In genomic region chr12:93572712-93573551, GRCh38 we compare ENCODE assay signal across 8 cellular contexts. TPM values are rescaled to one million over a fixed set of nuclear protein-coding genes. Genes with fewer than 3 reads are reported as not detected.
A peak's percentile ranks its signal among the peaks of the same experiment; 100 is the strongest.
DNase-seq lines count a peak whose midpoint lies in the region; ATAC-seq and TF ChIP-seq lines count a peak whose summit lies in the region.

No MANE protein-coding gene starts in this region.

- POLR2A ChIA-PET in IMR-90 (lab: Charles Lee; ENCODE audit: unreplicated experiment) = no interaction called here

- TF ChIP-seq POLR2A in IMR-90 (IDR thresholded peaks at IDR 0.05; ENCODE audit: low read depth, low read length) = no peak
- TF ChIP-seq POLR2A in gastrocnemius medialis (IDR thresholded peaks at IDR 0.05) = no peak

- H3K56ac ChIP-seq in IMR-90 (ENCODE audit: extremely low read depth, insufficient read depth, low read length) = peak overlapping the region; percentile 42; the same call in 1 of the 2 replicates

- peaks cover 9 to 42% of the 10 kb centered on the region in 2 experiments for H3K79me1 ChIP-seq in IMR-90 (ENCODE audit: low read depth in 1 of 2, low read length in 2 of 2)

- TF ChIP-seq CTCF in AG09309 (IDR thresholded peaks at IDR 0.05; ENCODE audit: control insufficient read depth, insufficient read depth, low read depth, low read length, missing control alignments) = no peak
- TF ChIP-seq CTCF in IMR-90 (conservative IDR thresholded peaks at IDR 0.05; ENCODE audit: low read depth, low read length) = no peak
- no peak for TF ChIP-seq CTCF in gastrocnemius medialis (IDR thresholded peaks at IDR 0.05 in 4 of 5, conservative IDR thresholded peaks at IDR 0.05 in 1 of 5)

- peak overlapping the region; percentile 83 for H2BK120ac ChIP-seq in IMR-90 (ENCODE audit: low read depth, low read length)

- no peak for DNase-seq in AG09309 (ENCODE audit: low read depth)
- DNase-seq in IMR-90 = peak; percentile 23
- peak; percentile 40 for DNase-seq in activated naive CD8-positive, alpha-beta T cell treated with anti-CD3 and anti-CD28 coated beads, Interleukin-2, amount 50 U/mL, for 24 hours
- DNase-seq in iPS DF 6.9 (ENCODE audit: low read depth, low spot score) = no peak
- DNase-seq in gastrocnemius medialis = no peak
- DNase-seq in NCI-H1694 (lab: John Stamatoyannopoulos, UW) = no peak
- no peak for DNase-seq in 8988T
- DNase-seq in NOMO-1 treated with dmso at 0.1 percent for 144 hours (lab: John Stamatoyannopoulos, UW; ENCODE audit: unreplicated experiment) = no peak

- WGBS in IMR-90 (ENCODE audit: extremely low coverage in 2 of 2, insufficient read length in 1 of 2), 2 experiments = 8% methylated on average over 51 of the region's 75 CpGs; no CpG with 5 or more reads in 1 of the 2 experiments
- no CpG with 5 or more reads among the region's 75 CpGs for WGBS in iPS DF 6.9 (ENCODE audit: insufficient coverage, insufficient read length)

- H3K27me3 ChIP-seq in IMR-90 (ENCODE audit: control insufficient read depth, insufficient read depth, low read length) (no peaks in the 10 kb centered on the region), iPS DF 6.9 (ENCODE audit: control insufficient read depth, insufficient read depth, low read length) (peaks cover 8% of the 10 kb centered on the region; the same call in 1 of the 2 replicates), gastrocnemius medialis (peaks cover 11 to 28% (median 18%) of the 10 kb centered on the region in 3 donors)

- CTCF ChIA-PET in IMR-90 (lab: Yijun Ruan, JAX) = interaction anchor here (0.6 to 0.8 kb wide), 6 partner anchors 15 to 578 kb away, joined by 3 to 4 read pairs (median 3); no protein-coding TSS in a partner anchor

- H3K9me3 ChIP-seq in IMR-90 (ENCODE audit: control insufficient read depth, insufficient read depth, low read length) = no peaks in the 10 kb centered on the region
- no peaks in the 10 kb centered on the region for H3K9me3 ChIP-seq in iPS DF 6.9 (ENCODE audit: control insufficient read depth, insufficient read depth, low read length)
- no peaks in the 10 kb centered on the region for H3K9me3 ChIP-seq in gastrocnemius medialis

- peak overlapping the region; percentile 75 for H3K9ac ChIP-seq in IMR-90 (ENCODE audit: low read depth, low read length)

- H3K36me3 ChIP-seq in IMR-90 (ENCODE audit: control insufficient read depth, insufficient read depth, low read length) (no peaks in the 10 kb centered on the region; the same call in 1 of the 2 replicates), iPS DF 6.9 (ENCODE audit: control insufficient read depth, insufficient read depth, low read length) (no peaks in the 10 kb centered on the region), gastrocnemius medialis (no peaks in the 10 kb centered on the region)

- H2AK9ac ChIP-seq in IMR-90 (replicated peaks; ENCODE audit: low read depth, low read length, poor library complexity) = peak overlapping the region; percentile 88

- peak overlapping the region; percentile 78 for H3K27ac Mint-ChIP-seq in activated naive CD8-positive, alpha-beta T cell treated with anti-CD3 and anti-CD28 coated beads, Interleukin-2, amount 50 U/mL, for 24 hours

- dilution Hi-C loops in IMR-90 (cut with HindIII; ENCODE audit: low sequenced_read_pairs, unreplicated experiment) = no loop called here

- peak overlapping the region; percentile 80 for H3K4me3 Mint-ChIP-seq in activated naive CD8-positive, alpha-beta T cell treated with anti-CD3 and anti-CD28 coated beads, Interleukin-2, amount 50 U/mL, for 24 hours

- in situ Hi-C loops in IMR-90 (cut with MboI; ENCODE audit: low sequenced_read_pairs) = loop anchor here (10.0 kb wide), 1 partner anchor 412 kb away; no protein-coding TSS in a partner anchor
- in situ Hi-C loops in gastrocnemius medialis (cut with MboI; ENCODE audit: low sequenced_read_pairs in 4 of 4) = loop anchor here in 3 of 4 donors (10.0 to 25.0 kb wide), 3 partner anchors 102 to 414 kb away; partner anchors contain the start of gene CRADD (in 2 of the 3)

- peak overlapping the region; percentile 96 for H3K14ac ChIP-seq in IMR-90 (replicated peaks; ENCODE audit: low read depth, low read length)

- H4K91ac ChIP-seq in IMR-90 (ENCODE audit: insufficient read depth, low read depth, low read length) = peak overlapping the region; percentile 48

- peaks cover 14% of the 10 kb centered on the region; the same call in 1 of the 2 replicates for H4K20me1 ChIP-seq in IMR-90 (ENCODE audit: insufficient read depth, low read length)

- peak overlapping the region; percentile 21; the same call in 1 of the 2 replicates for H4K5ac ChIP-seq in IMR-90 (ENCODE audit: low read depth, low read length)

- H3K9me3 Mint-ChIP-seq in activated naive CD8-positive, alpha-beta T cell treated with anti-CD3 and anti-CD28 coated beads, Interleukin-2, amount 50 U/mL, for 24 hours = no peaks in the 10 kb centered on the region

- intact Hi-C loops in IMR-90 (cut with micrococcal nuclease) (loop anchor here (5.0 to 10.0 kb wide), 2 partner anchors 104 to 322 kb away; partner anchors contain the start of gene CRADD), gastrocnemius medialis (cut with DNase I; ENCODE audit: low total_unique reads) (loop anchor here (10.0 kb wide), 1 partner anchor 502 kb away; no protein-coding TSS in a partner anchor)

- peak overlapping the region; percentile 49; the same call in 2 of the 3 replicates for H2BK15ac ChIP-seq in IMR-90 (ENCODE audit: low read depth, low read length)

- H3K27ac ChIP-seq in IMR-90 (ENCODE audit: insufficient read depth, low read length) (peak overlapping the region; percentile 65), iPS DF 6.9 (ENCODE audit: low read length) (no peak overlapping the region), gastrocnemius medialis (peak overlapping the region; percentile 76 to 89 (median 83))

- peak overlapping the region; percentile 92 for H3K4ac ChIP-seq in IMR-90 (ENCODE audit: low read depth, low read length)

- peaks cover 17% of the 10 kb centered on the region for H3K36me3 Mint-ChIP-seq in activated naive CD8-positive, alpha-beta T cell treated with anti-CD3 and anti-CD28 coated beads, Interleukin-2, amount 50 U/mL, for 24 hours (ENCODE audit: low read depth)

- peak overlapping the region; percentile 26 to 81; a peak in 3 of 4 replicates for H4K8ac ChIP-seq in IMR-90 (ENCODE audit: low read depth in 2 of 2, low read length in 2 of 2)

- peak overlapping the region; percentile 38 for H2AK5ac ChIP-seq in IMR-90 (ENCODE audit: low read depth, low read length)

- H3K4me1 ChIP-seq in IMR-90 (ENCODE audit: control insufficient read depth, insufficient read depth, low read length) (0 out of 2 replicates have a peak, but pooled peaks cover 2% of the 10 kb centered on the region), iPS DF 6.9 (ENCODE audit: control insufficient read depth, insufficient read depth, low read length) (no peaks in the 10 kb centered on the region; the same call in 1 of the 2 replicates), gastrocnemius medialis (peaks cover 5 to 28% of the 10 kb centered on the region in 2 donors)

- BruUV-seq in IMR-90 (replicated peaks; lab: Mats Ljungman, UMichigan) = no TSS peak

- peaks cover 24% of the 10 kb centered on the region for H3K27me3 Mint-ChIP-seq in activated naive CD8-positive, alpha-beta T cell treated with anti-CD3 and anti-CD28 coated beads, Interleukin-2, amount 50 U/mL, for 24 hours

- peak overlapping the region; percentile 63 for H2BK5ac ChIP-seq in IMR-90 (ENCODE audit: low read depth, low read length, poor library complexity, severe bottlenecking)

- peaks cover 33% of the 10 kb centered on the region for H3K4me1 Mint-ChIP-seq in activated naive CD8-positive, alpha-beta T cell treated with anti-CD3 and anti-CD28 coated beads, Interleukin-2, amount 50 U/mL, for 24 hours

- 0 out of 2 replicates have a peak overlapping the region, but pooled peaks have one; percentile 46 for H2BK20ac ChIP-seq in IMR-90 (ENCODE audit: low read depth, low read length)

- peak overlapping the region; percentile 10; the same call in 1 of the 2 replicates for H3K18ac ChIP-seq in IMR-90 (ENCODE audit: low read depth, low read length)

- no peaks in the 10 kb centered on the region; the same call in 1 of the 2 replicates for H3K9me1 ChIP-seq in IMR-90 (ENCODE audit: insufficient read depth, low read length)

- ATAC-seq in IMR-90 (ENCODE audit: low read depth) (no peak), gastrocnemius medialis (no peak)
- ATAC-seq in activated naive CD8-positive, alpha-beta T cell treated with anti-CD3 and anti-CD28 coated beads, Interleukin-2, amount 50 U/mL, for 24 hours = no peak

- peak overlapping the region; percentile 96 for H3K23ac ChIP-seq in IMR-90 (ENCODE audit: low read depth, low read length)

- H2AFZ ChIP-seq in IMR-90 (replicated peaks; ENCODE audit: low read length, poor library complexity) = peak overlapping the region; percentile 87

- H3K4me3 ChIP-seq in AG09309 (ENCODE audit: control insufficient read depth, low read depth, low read length) (peak overlapping the region; percentile 83), IMR-90 (ENCODE audit: insufficient read depth, low read depth, low read length) (peak overlapping the region; percentile 76), iPS DF 6.9 (ENCODE audit: low read length) (peak overlapping the region; percentile 62), gastrocnemius medialis (peak overlapping the region; percentile 77 to 96 (median 85))

- H3K4me2 ChIP-seq in IMR-90 (ENCODE audit: low read depth, low read length) = peak overlapping the region; percentile 77

- no peak for TF ChIP-seq RAD21 in IMR-90 (IDR thresholded peaks at IDR 0.05; ENCODE audit: low read length)

TF ChIP-seq in IMR-90, 13 proteins besides CTCF, POLR2A, EP300 and RAD21 (continues in another document):
- no peak for TF ChIP-seq USF2 (IDR thresholded peaks at IDR 0.05; ENCODE audit: low read depth, low read length)
- TF ChIP-seq SMC3 (IDR thresholded peaks at IDR 0.05; ENCODE audit: low read depth, low read length) = no peak
- no peak for TF ChIP-seq RFX5 (IDR thresholded peaks at IDR 0.05; ENCODE audit: low read depth, low read length)
- TF ChIP-seq CHD1 (IDR thresholded peaks at IDR 0.05; ENCODE audit: low read depth, low read length) = no peak
- TF ChIP-seq CEBPB (IDR thresholded peaks at IDR 0.05; ENCODE audit: low read depth, low read length) = no peak
- TF ChIP-seq MAFK (IDR thresholded peaks at IDR 0.05; ENCODE audit: low read depth, low read length) = no peak
- no peak for TF ChIP-seq MAZ (IDR thresholded peaks at IDR 0.05; ENCODE audit: borderline replicate concordance, low read depth, low read length)

RNA-seq across cellular contexts. Expression of gene SOCS2, which starts 0.5 kb away (rescaled TPM):
- total RNA-seq in IMR-90 (2012; rRNA removed) (12.0 and 19.4 TPM in 2 replicates), gastrocnemius medialis (10 to 100 TPM in 1 of 4 donors, 1 to 10 TPM in 3; 4.3 to 14.9 (median 5.3) TPM)
- 12.4 and 13.5 TPM in 2 replicates for polyA plus RNA-seq in IMR-90 (2012; rRNA removed)
- polyA plus RNA-seq in IMR-90 (2012; cell fraction: cytosol; rRNA removed) = 8.8 and 13.5 TPM in 2 replicates
- 17.3 and 33.3 TPM in 2 replicates for polyA plus RNA-seq in IMR-90 (2012; cell fraction: nucleus; rRNA removed; ENCODE audit: low replicate concordance)

Comparison
In these comparisons a context has a peak if more than half of its experiments do, and no peak if none do; other contexts are left out.
1. DNase-seq: peak in IMR-90 (single experiment) and activated naive CD8-positive, alpha-beta T cell treated with anti-CD3 and anti-CD28 coated beads, Interleukin-2, amount 50 U/mL, for 24 hours (single experiment); none in AG09309 (single experiment), iPS DF 6.9 (single experiment), gastrocnemius medialis (0 of 2), NCI-H1694 (single experiment), 8988T (single experiment) and NOMO-1 treated with dmso at 0.1 percent for 144 hours (single experiment).
2. Peak in every context shown above with its lines, with median percentiles within 50 percentile points of each other: H3K4me3 ChIP-seq.